8 cellular contexts compared by ENCODE assay signal in genomic region chr1:167714851-167715652, GRCh38. TPM values are rescaled to one million over a fixed set of nuclear protein-coding genes. Genes with fewer than 3 reads are reported as not detected.
DNase-seq lines count a peak whose midpoint lies in the region; ATAC-seq lines count a peak whose summit lies in the region.

No MANE protein-coding gene starts in this region.

- ATAC-seq in GM18873 (IDR thresholded peaks at IDR 0.05; ENCODE audit: low FRiP score, unreplicated experiment), result peak; percentile 47
- peak; percentile 47 for ATAC-seq in HG03196 (IDR thresholded peaks at IDR 0.05; ENCODE audit: unreplicated experiment)

- peak; percentile 80 for DNase-seq in AG08396 (ENCODE audit: low spot score)
- DNase-seq in NCI-H2227 treated with DMSO at 0.1 percent for 48 hours (lab: John Stamatoyannopoulos, UW), result peak; percentile 94
- DNase-seq in activated CD4-positive, CD25-positive, alpha-beta regulatory T cell treated with anti-CD3 and anti-CD28 coated beads, Interleukin-2, amount 50 U/mL, for 16 hours (ENCODE audit: low read depth, low spot score), result peak; percentile 76
- peak; percentile 89 for DNase-seq in cerebellum (ENCODE audit: low spot score)
- DNase-seq in kidney glomerular epithelial cell (lab: John Stamatoyannopoulos, UW), result peak; percentile 88
- peak; percentile 69 to 79 for DNase-seq in stimulated activated CD4-positive, alpha-beta T cell treated with anti-CD3 and anti-CD28 coated beads, Interleukin-1b, Interleukin-23, amount 100 ng/mL, for 1 hour (ENCODE audit: low read depth in 2 of 2)

RNA-seq across cellular contexts. Expression of gene MPZL1, which starts 6.7 kb away (rescaled TPM):
- total RNA-seq in cerebellum, result 134 TPM

Comparison
In these comparisons a context has a peak if more than half of its experiments do, and no peak if none do; other contexts are left out.
1. Peak in every context shown above with its lines: DNase-seq and ATAC-seq.